ENCODE assay signal across 27 cellular contexts in the genomic region with DNA sequence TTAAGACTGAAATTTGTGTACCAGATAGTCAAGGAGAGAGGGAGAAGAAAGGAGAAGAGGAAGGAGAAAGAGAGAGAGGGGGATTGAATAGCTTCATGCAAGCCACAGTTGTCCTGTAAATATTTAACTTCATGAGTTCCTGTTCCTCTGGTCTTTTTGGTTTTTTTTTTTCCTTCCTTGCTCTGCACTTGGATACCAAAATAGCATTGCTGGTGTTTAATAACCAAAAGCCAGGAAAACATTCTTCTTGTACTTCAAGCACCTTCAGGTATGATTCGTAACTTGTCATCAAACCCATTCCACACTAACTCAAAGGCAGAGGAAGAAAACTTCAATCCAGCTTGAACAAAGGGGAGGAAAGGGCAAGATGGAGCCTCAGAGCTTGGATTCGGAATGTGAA. TPM values are rescaled to one million over a fixed set of nuclear protein-coding genes. Genes with fewer than 3 reads are reported as not detected.
DNase-seq lines count a peak whose midpoint lies in the region; ATAC-seq and TF ChIP-seq lines count a peak whose summit lies in the region.
"Had no signal": no experiment of that assay in that cellular context is flagged by ENCODE, and none has a peak within 500 bp of the region (broad histone marks: within the 10 kb centered on the region; RNA-seq: fewer than 3 reads in every experiment).

No MANE protein-coding gene starts in this region.

- H3K79me2 ChIP-seq in osteoblast (ENCODE audit: insufficient read depth, low read length) = no peaks in the 10 kb centered on the region

- H3K36me3 ChIP-seq in mucosa of descending colon (ENCODE audit: low read depth) = no peaks in the 10 kb centered on the region
- no peaks in the 10 kb centered on the region for H3K36me3 ChIP-seq in osteoblast (ENCODE audit: insufficient read depth, low read length)

- H3K4me1 Mint-ChIP-seq in Calu3 (ENCODE audit: low read depth, unreplicated experiment) = peaks cover 12% of the 10 kb centered on the region
- H3K4me1 Mint-ChIP-seq: CD4-positive, alpha-beta memory T cell had no signal

- intact Hi-C loops in Calu3 (cut with micrococcal nuclease; ENCODE audit: unreplicated experiment) (no loop called here), mucosa of descending colon (cut with DNase I, micrococcal nuclease) (no loop called here)

- no peak overlapping the region for H3K4me2 ChIP-seq in osteoblast (ENCODE audit: insufficient read depth, low read length)
- H3K4me2 ChIP-seq: A549 had no signal

- peaks cover under 1% of the 10 kb centered on the region for H3K27me3 Mint-ChIP-seq in Calu3 (ENCODE audit: unreplicated experiment)

- H3K4me3 Mint-ChIP-seq in Calu3 (ENCODE audit: low read depth, unreplicated experiment) = no peak overlapping the region
- H3K4me3 Mint-ChIP-seq: CD4-positive, alpha-beta memory T cell; H9 had no signal

- H3K27me3 ChIP-seq in osteoblast (ENCODE audit: insufficient read depth, low read length) = peaks cover 77% of the 10 kb centered on the region

- no peaks in the 10 kb centered on the region for H3K9me3 ChIP-seq in mucosa of descending colon
- H3K9me3 ChIP-seq in osteoblast (ENCODE audit: low read depth, low read length) = no peaks in the 10 kb centered on the region
- H3K9me3 ChIP-seq: A549 had no signal

- H3K27ac ChIP-seq in osteoblast (ENCODE audit: low read depth, low read length) = no peak overlapping the region
- H3K27ac ChIP-seq: A549, RWPE1 had no signal

- H3K27ac Mint-ChIP-seq in Calu3 (ENCODE audit: unreplicated experiment) = peak overlapping the region; percentile 24
- H3K27ac Mint-ChIP-seq: CD4-positive, alpha-beta memory T cell; H9 had no signal

- peaks cover 4% of the 10 kb centered on the region for H3K36me3 Mint-ChIP-seq in Calu3 (ENCODE audit: insufficient read depth, unreplicated experiment)
- H3K36me3 Mint-ChIP-seq: CD4-positive, alpha-beta memory T cell had no signal

- ATAC-seq in mucosa of descending colon (peak; percentile 15), HG02678 (IDR thresholded peaks at IDR 0.05; ENCODE audit: unreplicated experiment) (no peak)
- ATAC-seq: A549, K562, Panc1 had no signal

- H3K9me3 Mint-ChIP-seq in Calu3 (ENCODE audit: low read depth, unreplicated experiment) = no peaks in the 10 kb centered on the region
- H3K9me3 Mint-ChIP-seq: H9 had no signal

- DNase-seq in Calu3 (no peak), LoVo (ENCODE audit: low spot score) (peak; percentile 3), glomerular visceral epithelial cell (ENCODE audit: extremely low spot score) (peak; percentile 16), mucosa of descending colon (no peak), osteoblast (ENCODE audit: insufficient read length, low spot score, missing footprints) (no peak)
- DNase-seq in stimulated activated CD4-positive, alpha-beta T cell treated with anti-CD3 and anti-CD28 coated beads, Interleukin-4, amount 100 ng/mL, for 24 hours = no peak
- DNase-seq: C1 segment of cervical spinal cord; CD4-positive, alpha-beta memory T cell; COR-L47; DMS 273 treated with DMSO at 0.1 percent for 48 hours; DND-41; H9; MM.1S; NCI-H1417; NCI-H1694 treated with DMSO at 0.1 percent for 48 hours; NCI-H2081; NCI-H2227 treated with DMSO at 0.1 percent for 48 hours; NCI-H526 treated with DMSO at 0.1 percent for 48 hours; SHP77 had no signal

- H4K20me1 ChIP-seq in osteoblast (ENCODE audit: insufficient read depth, low read length) = no peaks in the 10 kb centered on the region

- no peak overlapping the region for H3K4me3 ChIP-seq in mucosa of descending colon
- H3K4me3 ChIP-seq in osteoblast (ENCODE audit: insufficient read depth, low read length) = no peak overlapping the region
- H3K4me3 ChIP-seq: A549, K562 had no signal

- no peak overlapping the region for H2AFZ ChIP-seq in osteoblast (ENCODE audit: low read length)

- H3K4me1 ChIP-seq in mucosa of descending colon (ENCODE audit: low read depth) = peaks cover 7% of the 10 kb centered on the region
- no peaks in the 10 kb centered on the region for H3K4me1 ChIP-seq in osteoblast (ENCODE audit: insufficient read depth, low read length)
- H3K4me1 ChIP-seq: A549 had no signal

- CTCF ChIA-PET in Calu3 (lab: Charles Lee) = interaction anchor here (1.3 kb wide), 1 partner anchor 9 kb away, joined by 4 read pairs; no protein-coding TSS in a partner anchor

- no TSS peak for BruUV-seq in Calu3 (replicated peaks; lab: Mats Ljungman, UMichigan)

- TF ChIP-seq CTCF in Calu3 (IDR thresholded peaks at IDR 0.05; ENCODE audit: unreplicated experiment) (no peak), mucosa of descending colon (IDR thresholded peaks at IDR 0.05) (no peak), osteoblast (IDR thresholded peaks at IDR 0.05; ENCODE audit: extremely low read depth, low read depth, low read length) (no peak)

RNA-seq across cellular contexts. Expression of a gene that starts 6.5 kb away (rescaled TPM):
- total RNA-seq in Calu3 (2022) (43.8 and 73.9 TPM in 2 replicates), mucosa of descending colon (100 to 1,000 TPM in 1 of 3 donors, 10 to 100 TPM in 2; 52.0 to 136 (median 69.6) TPM), osteoblast (not detected in 2 replicates)
- total RNA-seq: CD4-positive, alpha-beta memory T cell; HT1080; K562; LHCN-M2; OCI-LY7 had no signal

Comparison
In these comparisons a context has a peak if more than half of its experiments do, and no peak if none do; other contexts are left out.
1. DNase-seq: peak in LoVo (single experiment) and glomerular visceral epithelial cell (single experiment); none in Calu3 (single experiment), mucosa of descending colon (0 of 3), stimulated activated CD4-positive, alpha-beta T cell treated with anti-CD3 and anti-CD28 coated beads, Interleukin-4, amount 100 ng/mL, for 24 hours (single experiment) and osteoblast (single experiment).
2. RNA of a gene that starts 6.5 kb away (total RNA-seq): 43.8 to 73.9 TPM in Calu3 and 52.0 to 136 TPM in mucosa of descending colon; not detected in osteoblast; every median in the first group is over 10 times any median in the second.